ENCODE assay signal across 26 cellular contexts in the genomic region with DNA sequence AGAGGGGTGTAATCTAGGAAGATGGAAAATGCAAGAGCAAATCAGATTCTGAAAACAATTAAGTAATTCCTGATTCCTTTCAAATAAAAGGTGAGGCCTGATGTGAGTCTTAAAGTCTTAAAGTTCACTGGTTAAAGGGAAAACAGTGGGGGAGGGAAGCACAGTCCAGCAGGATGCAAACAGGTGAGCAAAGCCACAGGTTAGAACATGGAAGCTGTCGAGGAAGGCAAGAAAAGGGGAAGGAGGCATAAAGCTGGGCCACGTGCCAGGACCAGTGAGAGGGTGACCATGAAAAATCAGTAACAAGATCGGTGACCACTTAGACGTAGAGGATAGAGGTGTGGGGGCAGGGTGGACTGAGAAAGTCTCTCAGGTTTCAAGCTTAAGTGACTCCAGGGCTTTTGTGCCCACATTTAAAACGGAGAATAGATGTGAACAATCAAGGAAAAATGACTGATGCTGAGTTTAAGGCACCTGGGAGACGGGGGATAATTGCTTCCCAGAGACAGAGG.
DNase-seq lines count a peak whose midpoint lies in the region; ATAC-seq and TF ChIP-seq lines count a peak whose summit lies in the region.
"Had no signal": no experiment of that assay in that cellular context is flagged by ENCODE, and none has a peak within 500 bp of the region (broad histone marks: within the 10 kb centered on the region; RNA-seq: fewer than 3 reads in every experiment).

No MANE protein-coding gene starts in this region.

- H3K27ac ChIP-seq in neural progenitor cell: no peak overlapping the region
- H3K27ac ChIP-seq: heart right ventricle, left lung had no signal

- no peak overlapping the region for H3K4me3 Mint-ChIP-seq in neural progenitor cell
- H3K4me3 Mint-ChIP-seq: activated naive CD8-positive, alpha-beta T cell treated with anti-CD3 and anti-CD28 coated beads for 36 hours; CD4-positive, alpha-beta T cell; IgD-negative memory B cell; naive B cell had no signal

- H3K36me3 Mint-ChIP-seq in neural progenitor cell: no peaks in the 10 kb centered on the region
- H3K36me3 Mint-ChIP-seq: activated naive CD8-positive, alpha-beta T cell treated with anti-CD3 and anti-CD28 coated beads for 36 hours; IgD-negative memory B cell; naive B cell had no signal

- no peaks in the 10 kb centered on the region for H3K9me3 Mint-ChIP-seq in neural progenitor cell
- H3K9me3 Mint-ChIP-seq: activated naive CD8-positive, alpha-beta T cell treated with anti-CD3 and anti-CD28 coated beads for 36 hours; activated T-helper 2 cell treated with anti-CD3 and anti-CD28 coated beads, Interferon-gamma antibody, Interleukin-2, Interleukin-4, amounts not matched to agents 10 μg/mL and 5 μg/mL and 100 μg/mL, durations not matched to agents 14 hours and 24 hours and 36 hours; CD4-positive, alpha-beta T cell; naive B cell had no signal

- H3K36me3 ChIP-seq in neural progenitor cell: no peaks in the 10 kb centered on the region
- H3K36me3 ChIP-seq: heart right ventricle, left lung had no signal

- peaks cover 11% of the 10 kb centered on the region for H3K4me1 Mint-ChIP-seq in neural progenitor cell

- H3K4me2 ChIP-seq in neural progenitor cell: peak overlapping the region; percentile 24

- ATAC-seq in HG03520 (IDR thresholded peaks at IDR 0.05; ENCODE audit: unreplicated experiment) (no peak), GM18861 (IDR thresholded peaks at IDR 0.05; ENCODE audit: unreplicated experiment) (no peak), GM19324 (IDR thresholded peaks at IDR 0.05; ENCODE audit: low FRiP score, unreplicated experiment) (no peak)
- ATAC-seq: heart right ventricle, left lung, Panc1 had no signal

- H3K4me1 ChIP-seq in neural progenitor cell: peaks cover 7% of the 10 kb centered on the region
- H3K4me1 ChIP-seq: heart right ventricle, left lung had no signal

- no peaks in the 10 kb centered on the region for H4K20me1 ChIP-seq in neural progenitor cell (ENCODE audit: low read depth)

- H3F3A ChIP-seq in neural progenitor cell (ENCODE audit: low read depth): no peaks in the 10 kb centered on the region

- no peak overlapping the region for H3K9ac ChIP-seq in neural progenitor cell

- no peaks in the 10 kb centered on the region for H3K9me3 ChIP-seq in neural progenitor cell (ENCODE audit: low read depth)
- H3K9me3 ChIP-seq: heart right ventricle, left lung had no signal

- H2AFZ ChIP-seq in neural progenitor cell (replicated peaks): no peak overlapping the region

- DNase-seq in KBM-7: peak; percentile 38
- peak; percentile 79 for DNase-seq in NCI-H146 treated with DMSO at 0.1 percent for 48 hours (lab: John Stamatoyannopoulos, UW; ENCODE audit: unreplicated experiment)
- DNase-seq in NCI-H748 treated with DMSO at 0.1 percent for 48 hours (lab: John Stamatoyannopoulos, UW): peak; percentile 83
- no peak for DNase-seq in neural progenitor cell (ENCODE audit: low spot score)
- no peak for DNase-seq in H4 (ENCODE audit: low spot score)
- DNase-seq: activated CD4-positive, alpha-beta T cell treated with anti-CD3 and anti-CD28 coated beads, Interleukin-2, amount 50 U/mL, for 4 hours; activated CD8-positive, alpha-beta memory T cell treated with anti-CD3 and anti-CD28 coated beads, Interleukin-2, amount 50 U/mL, for 4 hours; activated naive CD8-positive, alpha-beta T cell treated with anti-CD3 and anti-CD28 coated beads for 36 hours; CD4-positive, alpha-beta T cell; cerebellar nuclear complex; H7; heart right ventricle; left lung; MM.1S; naive B cell; NCI-H2171 treated with DMSO at 0.1 percent for 48 hours; NK-92 treated with Interleukin-12 subunit alpha and Interleukin-12 subunit beta, amount 100 ng/mL, for 24 hours; stimulated activated CD4-positive, alpha-beta T cell treated with anti-CD3 and anti-CD28 coated beads, Interleukin-2, amount 100 ng/mL, for 48 hours; stimulated activated naive CD4-positive, alpha-beta T cell; T-helper 2 cell had no signal

- TF ChIP-seq CTCF in neural progenitor cell (IDR thresholded peaks at IDR 0.05): no peak

- H3K4me3 ChIP-seq in neural progenitor cell: no peak overlapping the region
- H3K4me3 ChIP-seq: heart right ventricle, left lung had no signal

- no peaks in the 10 kb centered on the region for H3K27me3 ChIP-seq in neural progenitor cell
- H3K27me3 ChIP-seq: left lung had no signal

- H3K27me3 Mint-ChIP-seq in neural progenitor cell (ENCODE audit: insufficient read depth, low read depth): peaks cover 10% of the 10 kb centered on the region

- in situ Hi-C loops in KBM-7 (cut with MboI; ENCODE audit: low pct_unique_long_range_greater_than_20kb, low sequenced_read_pairs): no loop called here

- no peak overlapping the region for H3K27ac Mint-ChIP-seq in neural progenitor cell
- H3K27ac Mint-ChIP-seq: activated naive CD8-positive, alpha-beta T cell treated with anti-CD3 and anti-CD28 coated beads for 36 hours; activated T-helper 2 cell treated with anti-CD3 and anti-CD28 coated beads, Interferon-gamma antibody, Interleukin-2, Interleukin-4, amounts not matched to agents 10 μg/mL and 5 μg/mL and 100 μg/mL, durations not matched to agents 14 hours and 24 hours and 36 hours; CD4-positive, alpha-beta T cell had no signal

- H3K79me2 ChIP-seq in neural progenitor cell (ENCODE audit: low read depth): no peaks in the 10 kb centered on the region

Comparison
In these comparisons a context has a peak if more than half of its experiments do, and no peak if none do; other contexts are left out.
1. DNase-seq: peak in KBM-7 (single experiment), NCI-H146 treated with DMSO at 0.1 percent for 48 hours (single experiment) and NCI-H748 treated with DMSO at 0.1 percent for 48 hours (single experiment); none in neural progenitor cell (single experiment) and H4 (single experiment).